Comparison of ENCODE assay signal across 8 cellular contexts in genomic region chr15:71116366-71116765, GRCh38. TPM values are rescaled to one million over a fixed set of nuclear protein-coding genes. Genes with fewer than 3 reads are reported as not detected.
DNase-seq lines count a peak whose midpoint lies in the region; ATAC-seq and TF ChIP-seq lines count a peak whose summit lies in the region.

No MANE protein-coding gene starts in this region.

- peak overlapping the region; percentile 37 for H3K4me3 Mint-ChIP-seq in activated CD8-positive, alpha-beta T cell treated with anti-CD3 and anti-CD28 coated beads, Interleukin-2, amount 10 ng/mL, durations not matched to agents 7 days and 5 days

- in situ Hi-C loops in GM23248 (cut with MboI), result no loop called here

- peaks cover 31% of the 10 kb centered on the region for H3K27me3 Mint-ChIP-seq in activated CD8-positive, alpha-beta T cell treated with anti-CD3 and anti-CD28 coated beads, Interleukin-2, amount 10 ng/mL, durations not matched to agents 7 days and 5 days (ENCODE audit: low read depth)

- DNase-seq in GM23248, result no peak
- no peak for DNase-seq in activated CD8-positive, alpha-beta T cell treated with anti-CD3 and anti-CD28 coated beads, Interleukin-2, amount 10 ng/mL, durations not matched to agents 7 days and 5 days
- DNase-seq in right atrium auricular region (ENCODE audit: low spot score), result no peak
- no peak for DNase-seq in skeletal muscle cell (ENCODE audit: low read depth)
- no peak for DNase-seq in OCI-M2 (lab: John Stamatoyannopoulos, UW; ENCODE audit: unreplicated experiment)
- no peak for DNase-seq in AG08396 (ENCODE audit: low spot score)
- DNase-seq in NCI-H82 treated with DMSO at 0.1 percent for 48 hours (lab: John Stamatoyannopoulos, UW; ENCODE audit: unreplicated experiment), result no peak

- peaks cover 53% of the 10 kb centered on the region for H3K79me2 ChIP-seq in GM23248 (ENCODE audit: insufficient read depth)

- POLR2A ChIA-PET in activated CD8-positive, alpha-beta T cell treated with anti-CD3 and anti-CD28 coated beads, Interleukin-2, amount 10 ng/mL, durations not matched to agents 7 days and 5 days (lab: Charles Lee), result no interaction called here

- TF ChIP-seq CTCF in right atrium auricular region (IDR thresholded peaks at IDR 0.05), result no peak

- H3K27me3 ChIP-seq in GM23248 (replicated peaks; ENCODE audit: insufficient read depth), result no peaks in the 10 kb centered on the region
- H3K27me3 ChIP-seq in right atrium auricular region, result no peaks in the 10 kb centered on the region

- H2AFZ ChIP-seq in GM23248, result peak overlapping the region; percentile 75

- H3K9me3 ChIP-seq in GM23248 (ENCODE audit: low read depth) (no peaks in the 10 kb centered on the region), right atrium auricular region (no peaks in the 10 kb centered on the region)

- H3K4me1 Mint-ChIP-seq in activated CD8-positive, alpha-beta T cell treated with anti-CD3 and anti-CD28 coated beads, Interleukin-2, amount 10 ng/mL, durations not matched to agents 7 days and 5 days (ENCODE audit: low read depth), result peaks cover 9% of the 10 kb centered on the region

- H3K27ac ChIP-seq in GM23248 (0 out of 2 replicates have a peak overlapping the region, but pooled peaks have one; percentile 55), right atrium auricular region (peak overlapping the region; percentile 90 to 93)

- H3K4me1 ChIP-seq in GM23248 (ENCODE audit: insufficient read depth) (peaks cover 13% of the 10 kb centered on the region; the same call in 1 of the 2 replicates), right atrium auricular region (peaks cover 0 to 24% of the 10 kb centered on the region in 2 donors)

- ATAC-seq in activated CD8-positive, alpha-beta T cell treated with anti-CD3 and anti-CD28 coated beads, Interleukin-2, amount 10 ng/mL, durations not matched to agents 7 days and 5 days, result no peak
- no peak for ATAC-seq in GM21619 (IDR thresholded peaks at IDR 0.05; ENCODE audit: unreplicated experiment)

- no peaks in the 10 kb centered on the region for H3F3A ChIP-seq in GM23248 (ENCODE audit: insufficient read depth)

- no peaks in the 10 kb centered on the region for H3K9me2 ChIP-seq in GM23248 (ENCODE audit: insufficient read depth)

- H4K20me1 ChIP-seq in GM23248 (ENCODE audit: insufficient read depth), result no peaks in the 10 kb centered on the region

- H3K9me3 Mint-ChIP-seq in activated CD8-positive, alpha-beta T cell treated with anti-CD3 and anti-CD28 coated beads, Interleukin-2, amount 10 ng/mL, durations not matched to agents 7 days and 5 days (ENCODE audit: insufficient read depth), result no peaks in the 10 kb centered on the region

- peak overlapping the region; percentile 91 for H3K4me3 ChIP-seq in GM23248
- H3K4me3 ChIP-seq in right atrium auricular region, result peak overlapping the region; percentile 60 to 66
- peak overlapping the region; percentile 72 for H3K4me3 ChIP-seq in skeletal muscle cell (ENCODE audit: low read depth, low read length)

- CTCF ChIA-PET in activated CD8-positive, alpha-beta T cell treated with anti-CD3 and anti-CD28 coated beads, Interleukin-2, amount 10 ng/mL, durations not matched to agents 7 days and 5 days (lab: Charles Lee), result no interaction called here

- H3K9ac ChIP-seq in GM23248, result peak overlapping the region; percentile 86

- H3K27ac Mint-ChIP-seq in activated CD8-positive, alpha-beta T cell treated with anti-CD3 and anti-CD28 coated beads, Interleukin-2, amount 10 ng/mL, durations not matched to agents 7 days and 5 days, result no peak overlapping the region

- H3K36me3 ChIP-seq in GM23248 (ENCODE audit: low read depth) (no peaks in the 10 kb centered on the region), right atrium auricular region (no peaks in the 10 kb centered on the region)

- H3K4me2 ChIP-seq in GM23248 (ENCODE audit: unreplicated experiment), result peak overlapping the region; percentile 80

- no peaks in the 10 kb centered on the region for H3K36me3 Mint-ChIP-seq in activated CD8-positive, alpha-beta T cell treated with anti-CD3 and anti-CD28 coated beads, Interleukin-2, amount 10 ng/mL, durations not matched to agents 7 days and 5 days (ENCODE audit: low read depth)

- WGBS in GM23248 (ENCODE audit: low coverage in 1 of 2, low lambda C conversion rate in 2 of 2, missing lambda C conversion rate in 2 of 2), 2 experiments, result 65 to 66% methylated on average over 13 of the region's 13 CpGs

RNA-seq across cellular contexts. Expression of gene THSD4, which starts 1.1 kb away (rescaled TPM):
- total RNA-seq in GM23248 (2014; rRNA removed; shearing (Covaris generic)), result 50.6 and 58.9 TPM in 2 replicates
- 13.3 and 14.2 TPM in 2 replicates for polyA plus RNA-seq in GM23248 (2016; fragmentation: Nextera tagmentation; extraction: Ambion mirVana)
- total RNA-seq in activated CD8-positive, alpha-beta T cell treated with anti-CD3 and anti-CD28 coated beads, Interleukin-2, amount 10 ng/mL, durations not matched to agents 7 days and 5 days, result not detected
- 10 to 100 TPM; 41.2 to 85.3 TPM for total RNA-seq in right atrium auricular region

Comparison
In these comparisons a context has a peak if more than half of its experiments do, and no peak if none do; other contexts are left out.
1. RNA of gene THSD4, which starts 1.1 kb away (total RNA-seq): 41.2 to 85.3 TPM in right atrium auricular region and 50.6 to 58.9 TPM in GM23248; not detected in activated CD8-positive, alpha-beta T cell treated with anti-CD3 and anti-CD28 coated beads, Interleukin-2, amount 10 ng/mL, durations not matched to agents 7 days and 5 days; every median in the first group is over 10 times any median in the second.
2. Peak in every context shown above with its lines, with median percentiles within 50 percentile points of each other: H3K4me3 ChIP-seq.